11 cellular contexts compared by ENCODE assay signal in genomic region chr18:9417081-9417841, GRCh38. TPM values are rescaled to one million over a fixed set of nuclear protein-coding genes. Genes with fewer than 3 reads are reported as not detected.
DNase-seq lines count a peak whose midpoint lies in the region; ATAC-seq and TF ChIP-seq lines count a peak whose summit lies in the region.
"Had no signal": no experiment of that assay in that cellular context is flagged by ENCODE, and none has a peak within 500 bp of the region (broad histone marks: within the 10 kb centered on the region; RNA-seq: fewer than 3 reads in every experiment).

No MANE protein-coding gene starts in this region.

- peak overlapping the region; percentile 48 for H3K27ac ChIP-seq in AG04450 (ENCODE audit: low read depth, low read length)

- no peaks in the 10 kb centered on the region for H3K9me3 ChIP-seq in AG04450 (ENCODE audit: control insufficient read depth, insufficient read depth, low read length)

- DNase-seq in AG04450 (ENCODE audit: low read depth, low spot score), result no peak
- DNase-seq in NCI-H2227 (lab: John Stamatoyannopoulos, UW; ENCODE audit: unreplicated experiment), result peak; percentile 58
- peak; percentile 46 for DNase-seq in epidermal melanocyte (ENCODE audit: insufficient read length, low spot score)
- DNase-seq in middle frontal gyrus (ENCODE audit: extremely low spot score, low spot score), result no peak
- DNase-seq in NCI-H526 treated with DMSO at 0.1 percent for 48 hours (lab: John Stamatoyannopoulos, UW), result no peak
- DNase-seq: CD4-positive, alpha-beta memory T cell; naive B cell; NCI-H510A had no signal

- POLR2A ChIA-PET in AG04450 (lab: Yijun Ruan, JAX), result no interaction called here

- H3K4me1 Mint-ChIP-seq in nephron, result peaks cover 63% of the 10 kb centered on the region
- H3K4me1 Mint-ChIP-seq: CD4-positive, alpha-beta memory T cell had no signal

- H3K27ac Mint-ChIP-seq in nephron, result peak overlapping the region; percentile 98 to 100 (median 99)
- H3K27ac Mint-ChIP-seq: CD4-positive, alpha-beta memory T cell had no signal

- no peak overlapping the region for H3K4me3 ChIP-seq in AG04450 (ENCODE audit: low read depth, low read length)

- CTCF ChIA-PET in AG04450 (lab: Charles Lee), result no interaction called here

- peak overlapping the region; percentile 59 to 67 (median 61) for H3K4me3 Mint-ChIP-seq in nephron
- H3K4me3 Mint-ChIP-seq: CD4-positive, alpha-beta memory T cell; naive B cell had no signal

- H3K27me3 ChIP-seq in AG04450 (ENCODE audit: control insufficient read depth, insufficient read depth, low read length), result no peaks in the 10 kb centered on the region

- H3K9me3 Mint-ChIP-seq in nephron, result no peaks in the 10 kb centered on the region
- H3K9me3 Mint-ChIP-seq: CD4-positive, alpha-beta memory T cell; naive B cell had no signal

- ATAC-seq in GM19351 (IDR thresholded peaks at IDR 0.05; ENCODE audit: unreplicated experiment) (no peak), HG03159 (IDR thresholded peaks at IDR 0.05; ENCODE audit: unreplicated experiment) (no peak)

- H3K27me3 Mint-ChIP-seq in nephron (ENCODE audit: low read depth), result no peaks in the 10 kb centered on the region

- TF ChIP-seq CTCF in AG04450 (IDR thresholded peaks at IDR 0.05; ENCODE audit: low read depth, low read length) (no peak), nephron (IDR thresholded peaks at IDR 0.05; ENCODE audit: unreplicated experiment in 3 of 3) (no peak)

- H3K36me3 Mint-ChIP-seq in nephron (ENCODE audit: low read depth), result no peaks in the 10 kb centered on the region
- H3K36me3 Mint-ChIP-seq: CD4-positive, alpha-beta memory T cell; naive B cell had no signal

RNA-seq across cellular contexts. Expression of gene RALBP1, which starts 58.1 kb away (rescaled TPM):
- 49.1 and 59.8 TPM in 2 replicates for polyA plus RNA-seq in AG04450 (2011; rRNA removed)
- polyA minus RNA-seq in AG04450 (2011; rRNA and poly(A)+ RNA removed), result 34.6 and 35.6 TPM in 2 replicates

Comparison
In these comparisons a context has a peak if more than half of its experiments do, and no peak if none do; other contexts are left out.
1. DNase-seq: peak in NCI-H2227 (single experiment) and epidermal melanocyte (single experiment); none in AG04450 (single experiment), middle frontal gyrus (single experiment) and NCI-H526 treated with DMSO at 0.1 percent for 48 hours (single experiment).